ENCODE assay signal across 18 cellular contexts in genomic region chr1:157270705-157271274, GRCh38.
DNase-seq lines count a peak whose midpoint lies in the region; ATAC-seq and TF ChIP-seq lines count a peak whose summit lies in the region.
"Had no signal": no experiment of that assay in that cellular context is flagged by ENCODE, and none has a peak within 500 bp of the region (broad histone marks: within the 10 kb centered on the region; RNA-seq: fewer than 3 reads in every experiment).

No MANE protein-coding gene starts in this region.

- peak; percentile 70 for ATAC-seq in stimulated activated memory B cell treated with anti-CD40 and anti-IgM and Interleukin-4, amounts not matched to agents 10 μg/mL and 1 μg/mL and 100 μg/mL, for 72 hours
- no peak for ATAC-seq in GM21619 (IDR thresholded peaks at IDR 0.05; ENCODE audit: unreplicated experiment)
- ATAC-seq in GM21360 (IDR thresholded peaks at IDR 0.05; ENCODE audit: unreplicated experiment), result no peak
- ATAC-seq in T-helper 17 cell, result no peak
- ATAC-seq: Right ventricle myocardium inferior, T-cell had no signal

- no peak for TF ChIP-seq RAD21 in Ishikawa (IDR thresholded peaks at IDR 0.05; ENCODE audit: low read depth)

- DNase-seq in COLO668 (lab: John Stamatoyannopoulos, UW; ENCODE audit: unreplicated experiment), result peak; percentile 70
- peak; percentile 12 for DNase-seq in astrocyte of the cerebellum (ENCODE audit: low read depth)
- DNase-seq in T-helper 17 cell, result no peak
- DNase-seq: BE2C, KBM-7, NCI-H1048, NCI-H1930, NCI-H2171 treated with DMSO at 0.1 percent for 48 hours, NCI-H526, PC-9, T-cell had no signal

- H3K4me1 Mint-ChIP-seq in stimulated activated memory B cell treated with anti-CD40 and anti-IgM and Interleukin-4, amounts not matched to agents 10 μg/mL and 1 μg/mL and 100 μg/mL, for 72 hours, result peaks cover 43% of the 10 kb centered on the region
- no peaks in the 10 kb centered on the region for H3K4me1 Mint-ChIP-seq in T-helper 17 cell
- H3K4me1 Mint-ChIP-seq: T-cell had no signal

- no peak for TF ChIP-seq EP300 in Ishikawa (IDR thresholded peaks at IDR 0.05; ENCODE audit: borderline replicate concordance)

- in situ Hi-C loops in astrocyte of the cerebellum (cut with HindIII; ENCODE audit: low sequenced_read_pairs), result no loop called here

- H3K4me3 ChIP-seq in astrocyte of the cerebellum (ENCODE audit: low read depth, low read length), result no peak overlapping the region
- H3K4me3 ChIP-seq: HAP-1, PC-9, SK-N-MC had no signal

- H3K9me3 ChIP-seq in T-helper 17 cell (ENCODE audit: control insufficient read depth, low read length, poor library complexity, severe bottlenecking), result no peaks in the 10 kb centered on the region
- H3K9me3 ChIP-seq: BE2C, HAP-1 had no signal

- TF ChIP-seq CTCF in astrocyte of the cerebellum (IDR thresholded peaks at IDR 0.05; ENCODE audit: low read depth, low read length, missing control alignments), result no peak

- H3K9me3 Mint-ChIP-seq in stimulated activated memory B cell treated with anti-CD40 and anti-IgM and Interleukin-4, amounts not matched to agents 10 μg/mL and 1 μg/mL and 100 μg/mL, for 72 hours, result no peaks in the 10 kb centered on the region
- H3K9me3 Mint-ChIP-seq: T-cell had no signal

- no peak overlapping the region for H3K27ac Mint-ChIP-seq in stimulated activated memory B cell treated with anti-CD40 and anti-IgM and Interleukin-4, amounts not matched to agents 10 μg/mL and 1 μg/mL and 100 μg/mL, for 72 hours
- no peak overlapping the region for H3K27ac Mint-ChIP-seq in T-helper 17 cell
- H3K27ac Mint-ChIP-seq: T-cell had no signal

- H3K4me3 Mint-ChIP-seq in stimulated activated memory B cell treated with anti-CD40 and anti-IgM and Interleukin-4, amounts not matched to agents 10 μg/mL and 1 μg/mL and 100 μg/mL, for 72 hours, result no peak overlapping the region
- no peak overlapping the region for H3K4me3 Mint-ChIP-seq in T-helper 17 cell
- H3K4me3 Mint-ChIP-seq: T-cell had no signal

- H3K36me3 Mint-ChIP-seq in stimulated activated memory B cell treated with anti-CD40 and anti-IgM and Interleukin-4, amounts not matched to agents 10 μg/mL and 1 μg/mL and 100 μg/mL, for 72 hours, result no peaks in the 10 kb centered on the region
- no peaks in the 10 kb centered on the region for H3K36me3 Mint-ChIP-seq in T-helper 17 cell (ENCODE audit: low read depth)
- H3K36me3 Mint-ChIP-seq: T-cell had no signal

- no peaks in the 10 kb centered on the region for H3K27me3 Mint-ChIP-seq in stimulated activated memory B cell treated with anti-CD40 and anti-IgM and Interleukin-4, amounts not matched to agents 10 μg/mL and 1 μg/mL and 100 μg/mL, for 72 hours
- H3K27me3 Mint-ChIP-seq in T-helper 17 cell, result peaks cover 45% of the 10 kb centered on the region

TF ChIP-seq in Ishikawa, 13 proteins besides CTCF, POLR2A, EP300 and RAD21:
- TF ChIP-seq NFIC (IDR thresholded peaks at IDR 0.05) (peak; percentile 64), YY1 (IDR thresholded peaks at IDR 0.05; ENCODE audit: low read depth) (no peak)
- TF ChIP-seq, protein P1, sequence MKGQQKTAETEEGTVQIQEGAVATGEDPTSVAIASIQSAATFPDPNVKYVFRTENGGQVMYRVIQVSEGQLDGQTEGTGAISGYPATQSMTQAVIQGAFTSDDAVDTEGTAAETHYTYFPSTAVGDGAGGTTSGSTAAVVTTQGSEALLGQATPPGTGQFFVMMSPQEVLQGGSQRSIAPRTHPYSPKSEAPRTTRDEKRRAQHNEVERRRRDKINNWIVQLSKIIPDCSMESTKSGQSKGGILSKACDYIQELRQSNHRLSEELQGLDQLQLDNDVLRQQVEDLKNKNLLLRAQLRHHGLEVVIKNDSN (IDR thresholded peaks at IDR 0.05), result no peak
TF ChIP-seq in Ishikawa: peak in this region for 1.

Comparison
In these comparisons a context has a peak if more than half of its experiments do, and no peak if none do; other contexts are left out.
1. DNase-seq: peak in COLO668 (single experiment) and astrocyte of the cerebellum (single experiment); none in T-helper 17 cell (0 of 3).